In genomic region chr7:137335814-137336213, GRCh38 we compare ENCODE assay signal across 22 cellular contexts. TPM values are rescaled to one million over a fixed set of nuclear protein-coding genes. Genes with fewer than 3 reads are reported as not detected.
"Had no signal": no experiment of that assay in that cellular context is flagged by ENCODE, and none has a peak within 500 bp of the region (broad histone marks: within the 10 kb centered on the region; RNA-seq: fewer than 3 reads in every experiment).

No MANE protein-coding gene starts in this region.

- H3K27me3 ChIP-seq: foreskin keratinocyte, suprapubic skin, transverse colon had no signal

- H3K4me1 ChIP-seq: foreskin keratinocyte, transverse colon had no signal

- H3K4me3 ChIP-seq: lung, suprapubic skin, transverse colon had no signal

- H3K27me3 Mint-ChIP-seq: activated CD4-positive, alpha-beta T cell treated with anti-CD3 and anti-CD28 coated beads, Interleukin-2, amount 10 ng/mL, durations not matched to agents 7 days and 5 days; stimulated activated naive CD8-positive, alpha-beta T cell treated with anti-CD3 and anti-CD28 coated beads, Interleukin-15, Interleukin-2, amounts not matched to agents 100 ng/mL and 50 ng/mL, for 24 hours had no signal

- H3K27ac Mint-ChIP-seq: activated CD4-positive, alpha-beta T cell treated with anti-CD3 and anti-CD28 coated beads, Interleukin-2, amount 10 ng/mL, durations not matched to agents 7 days and 5 days; activated CD8-positive, alpha-beta T cell treated with anti-CD3 and anti-CD28 coated beads, Interleukin-2, amount 10 ng/mL, durations not matched to agents 7 days and 5 days; activated naive CD4-positive, alpha-beta T cell treated with anti-CD3 and anti-CD28 coated beads for 36 hours; nephron; progenitor cell of endocrine pancreas; stimulated activated naive CD8-positive, alpha-beta T cell treated with anti-CD3 and anti-CD28 coated beads, Interleukin-15, Interleukin-2, amounts not matched to agents 100 ng/mL and 50 ng/mL, for 24 hours had no signal

- H3K27ac ChIP-seq: foreskin keratinocyte, suprapubic skin, transverse colon had no signal

- H3K4me3 Mint-ChIP-seq: activated CD4-positive, alpha-beta T cell treated with anti-CD3 and anti-CD28 coated beads, Interleukin-2, amount 10 ng/mL, durations not matched to agents 7 days and 5 days; activated CD8-positive, alpha-beta T cell treated with anti-CD3 and anti-CD28 coated beads, Interleukin-2, amount 10 ng/mL, durations not matched to agents 7 days and 5 days; activated naive CD4-positive, alpha-beta T cell treated with anti-CD3 and anti-CD28 coated beads for 36 hours; activated T-cell treated with anti-CD3 and anti-CD28 coated beads, Interleukin-2, amount 50 U/mL, for 4 hours; nephron; stimulated activated naive CD8-positive, alpha-beta T cell treated with anti-CD3 and anti-CD28 coated beads, Interleukin-15, Interleukin-2, amounts not matched to agents 100 ng/mL and 50 ng/mL, for 24 hours had no signal

- H3K9me3 ChIP-seq: suprapubic skin, transverse colon had no signal

- H3K36me3 ChIP-seq: suprapubic skin, transverse colon had no signal

- H3K4me1 Mint-ChIP-seq: activated CD4-positive, alpha-beta T cell treated with anti-CD3 and anti-CD28 coated beads, Interleukin-2, amount 10 ng/mL, durations not matched to agents 7 days and 5 days had no signal

- DNase-seq: activated CD4-positive, alpha-beta T cell treated with anti-CD3 and anti-CD28 coated beads, Interleukin-2, amount 10 ng/mL, durations not matched to agents 7 days and 5 days; activated CD8-positive, alpha-beta T cell treated with anti-CD3 and anti-CD28 coated beads, Interleukin-2, amount 10 ng/mL, durations not matched to agents 7 days and 5 days; activated naive CD4-positive, alpha-beta T cell treated with anti-CD3 and anti-CD28 coated beads for 36 hours; activated T-cell treated with anti-CD3 and anti-CD28 coated beads, Interleukin-2, amount 50 U/mL, for 4 hours; anterior cingulate cortex; cerebellar nuclear complex; cortex of kidney; effector CD4-positive, alpha-beta T cell; hypothalamus; islet precursor cell; midbrain; occipital lobe; right cardiac atrium; T1000; transverse colon had no signal

RNA-seq across cellular contexts. Expression of gene PTN, which starts 7.7 kb away (rescaled TPM):
- total RNA-seq: activated CD4-positive, alpha-beta T cell treated with anti-CD3 and anti-CD28 coated beads, Interleukin-2, amount 10 ng/mL, durations not matched to agents 7 days and 5 days; activated CD8-positive, alpha-beta T cell treated with anti-CD3 and anti-CD28 coated beads, Interleukin-2, amount 10 ng/mL, durations not matched to agents 7 days and 5 days; activated naive CD4-positive, alpha-beta T cell treated with anti-CD3 and anti-CD28 coated beads for 36 hours; activated T-cell treated with anti-CD3 and anti-CD28 coated beads, Interleukin-2, amount 50 U/mL, for 4 hours; T-helper 1 cell treated with Interleukin-12 subunit alpha and Interleukin-12 subunit beta and Interleukin-4 antibody, amounts not matched to agents 30 ng/mL and 1 ng/mL, for 36 hours had no signal
